1 cellular context compared by ENCODE assay signal in the genomic region with DNA sequence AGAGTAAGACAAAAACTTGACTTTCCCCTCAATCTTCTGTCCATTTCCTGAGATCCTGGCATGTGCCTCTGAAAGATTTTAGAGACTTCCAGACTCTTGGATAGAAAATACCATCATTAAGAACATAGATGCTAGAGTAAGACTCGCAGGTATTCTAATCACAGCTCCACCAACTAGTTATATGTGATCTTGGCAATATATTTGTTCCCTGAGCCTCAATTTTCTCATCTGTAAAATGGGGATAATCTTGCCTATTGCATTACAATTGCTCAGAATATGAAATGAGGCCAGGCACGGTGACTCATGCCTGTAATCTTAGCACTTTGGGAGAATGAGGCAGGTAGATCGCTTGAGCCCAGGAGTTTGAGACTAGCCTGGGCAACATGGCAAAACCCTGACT.
TF ChIP-seq lines count a peak whose summit lies in the region.

No MANE protein-coding gene starts in this region.

TF ChIP-seq in A549, 52 proteins besides CTCF, POLR2A, EP300 and RAD21:
- TF ChIP-seq KDM1A (IDR thresholded peaks at IDR 0.05; ENCODE audit: low read depth): peak; percentile 83; the same call in 1 of the 2 replicates
- TF ChIP-seq, protein P1, sequence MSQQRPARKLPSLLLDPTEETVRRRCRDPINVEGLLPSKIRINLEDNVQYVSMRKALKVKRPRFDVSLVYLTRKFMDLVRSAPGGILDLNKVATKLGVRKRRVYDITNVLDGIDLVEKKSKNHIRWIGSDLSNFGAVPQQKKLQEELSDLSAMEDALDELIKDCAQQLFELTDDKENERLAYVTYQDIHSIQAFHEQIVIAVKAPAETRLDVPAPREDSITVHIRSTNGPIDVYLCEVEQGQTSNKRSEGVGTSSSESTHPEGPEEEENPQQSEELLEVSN (IDR thresholded peaks at IDR 0.05; ENCODE audit: borderline replicate concordance, low read depth): no peak
